In genomic region chr17:43598359-43599045, GRCh38 we compare ENCODE assay signal across 21 cellular contexts.
"Had no signal": no experiment of that assay in that cellular context is flagged by ENCODE, and none has a peak within 500 bp of the region (broad histone marks: within the 10 kb centered on the region; RNA-seq: fewer than 3 reads in every experiment).

No MANE protein-coding gene starts in this region.

- H3K27ac ChIP-seq: colonic mucosa, lower lobe of right lung, thyroid gland had no signal

- H3K4me1 ChIP-seq: colonic mucosa, lower lobe of right lung, thyroid gland had no signal

- H3K9me3 Mint-ChIP-seq: activated naive CD8-positive, alpha-beta T cell treated with anti-CD3 and anti-CD28 coated beads, Interleukin-2, amount 10 ng/mL, durations not matched to agents 7 days and 5 days; activated T-cell treated with anti-CD3 and anti-CD28 coated beads, Interleukin-2, amount 50 U/mL, for 4 hours; neural crest cell; stimulated activated naive CD8-positive, alpha-beta T cell treated with anti-CD3 and anti-CD28 coated beads, Interleukin-15, Interleukin-2, amounts not matched to agents 100 ng/mL and 50 ng/mL, for 24 hours; T-cell; T-helper 2 cell treated with Interferon-gamma antibody and Interleukin-4, amounts not matched to agents 5 μg/mL and 100 μg/mL, for 36 hours had no signal

- H3K4me3 ChIP-seq: colonic mucosa, heart right ventricle, lower lobe of right lung, sigmoid colon, thyroid gland had no signal

- H3K27me3 ChIP-seq: colonic mucosa, heart right ventricle, sigmoid colon, thyroid gland had no signal

- DNase-seq: activated CD8-positive, alpha-beta memory T cell treated with anti-CD3 and anti-CD28 coated beads for 24 hours; activated CD8-positive, alpha-beta memory T cell treated with anti-CD3 and anti-CD28 coated beads, Interleukin-2, amount 50 U/mL, for 4 hours; activated naive CD4-positive, alpha-beta T cell treated with Interleukin-2 at 50 U/mL for 16 hours; activated naive CD8-positive, alpha-beta T cell treated with anti-CD3 and anti-CD28 coated beads, Interleukin-2, amount 10 ng/mL, durations not matched to agents 7 days and 5 days; activated T-cell treated with anti-CD3 and anti-CD28 coated beads, Interleukin-2, amount 50 U/mL, for 4 hours; amniotic stem cell; colonic mucosa; erythroblast; heart right ventricle; kidney; lower lobe of right lung; midbrain; posterior cingulate gyrus; sigmoid colon; stimulated activated CD4-positive, alpha-beta T cell treated with anti-CD3 and anti-CD28 coated beads, Interleukin-4, amount 100 ng/mL, for 4 hours; substantia nigra; T-cell; thyroid gland had no signal

- H3K9me3 ChIP-seq: colonic mucosa, heart right ventricle, lower lobe of right lung, sigmoid colon, thyroid gland had no signal

- H3K36me3 Mint-ChIP-seq: activated naive CD8-positive, alpha-beta T cell treated with anti-CD3 and anti-CD28 coated beads, Interleukin-2, amount 10 ng/mL, durations not matched to agents 7 days and 5 days; T-cell had no signal

- H3K27ac Mint-ChIP-seq: activated naive CD8-positive, alpha-beta T cell treated with anti-CD3 and anti-CD28 coated beads, Interleukin-2, amount 10 ng/mL, durations not matched to agents 7 days and 5 days; stimulated activated naive CD8-positive, alpha-beta T cell treated with anti-CD3 and anti-CD28 coated beads, Interleukin-15, Interleukin-2, amounts not matched to agents 100 ng/mL and 50 ng/mL, for 24 hours; T-cell; T-helper 2 cell treated with Interferon-gamma antibody and Interleukin-4, amounts not matched to agents 5 μg/mL and 100 μg/mL, for 36 hours had no signal

- H3K4me3 Mint-ChIP-seq: activated naive CD8-positive, alpha-beta T cell treated with anti-CD3 and anti-CD28 coated beads, Interleukin-2, amount 10 ng/mL, durations not matched to agents 7 days and 5 days; activated T-cell treated with anti-CD3 and anti-CD28 coated beads, Interleukin-2, amount 50 U/mL, for 4 hours; neural crest cell; stimulated activated naive CD8-positive, alpha-beta T cell treated with anti-CD3 and anti-CD28 coated beads, Interleukin-15, Interleukin-2, amounts not matched to agents 100 ng/mL and 50 ng/mL, for 24 hours; T-cell; T-helper 2 cell treated with Interferon-gamma antibody and Interleukin-4, amounts not matched to agents 5 μg/mL and 100 μg/mL, for 36 hours had no signal

- H3K4me1 Mint-ChIP-seq: T-cell had no signal

- ATAC-seq: activated T-cell treated with anti-CD3 and anti-CD28 coated beads, Interleukin-2, amount 50 U/mL, for 4 hours; lower lobe of right lung; T-cell had no signal

- H3K36me3 ChIP-seq: colonic mucosa, heart right ventricle, lower lobe of right lung, sigmoid colon, thyroid gland had no signal

- H3K27me3 Mint-ChIP-seq: activated naive CD8-positive, alpha-beta T cell treated with anti-CD3 and anti-CD28 coated beads, Interleukin-2, amount 10 ng/mL, durations not matched to agents 7 days and 5 days had no signal
